1 cellular context compared by ENCODE assay signal in the genomic region with DNA sequence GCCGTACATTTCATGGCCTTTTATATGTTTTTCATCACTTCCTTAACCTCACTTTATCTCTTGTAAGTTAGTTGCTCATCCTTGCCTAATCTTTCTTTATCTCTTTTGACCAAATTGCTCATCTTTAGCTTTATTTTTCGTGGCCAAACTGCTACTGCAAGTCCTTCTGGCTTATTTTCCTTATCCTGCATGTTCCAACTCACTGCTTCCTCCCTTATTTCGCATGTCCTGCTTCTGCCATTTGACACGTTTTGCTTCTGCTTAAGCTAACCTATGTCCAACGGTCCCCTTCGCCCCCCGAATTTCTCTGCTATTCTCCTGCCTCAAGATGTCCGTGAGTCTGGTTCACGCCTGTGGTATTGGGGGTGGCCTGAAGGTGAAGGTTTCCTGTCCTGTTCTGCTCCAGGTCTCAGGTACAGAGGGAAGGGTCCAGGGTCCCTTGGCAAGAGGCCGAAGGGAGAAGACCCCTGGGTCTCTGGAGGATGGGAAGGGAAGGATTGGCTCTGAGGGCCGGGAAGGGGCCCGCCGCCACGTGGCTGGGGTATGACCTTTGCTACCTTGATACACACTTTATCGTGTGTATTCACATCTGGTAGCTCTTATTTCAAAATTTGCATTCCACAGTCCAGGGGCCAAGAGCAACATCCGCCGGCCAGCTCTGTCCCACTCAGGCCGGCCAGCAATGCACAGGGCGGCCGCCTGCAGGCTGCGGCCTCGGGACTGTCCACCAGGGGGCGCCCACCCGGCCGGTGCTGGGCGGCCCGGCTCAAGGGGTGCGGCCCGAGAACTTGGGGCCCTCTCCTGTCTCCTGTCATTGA.
TF ChIP-seq lines count a peak whose summit lies in the region.

No MANE protein-coding gene starts in this region.

TF ChIP-seq in K562, 482 proteins besides CTCF, POLR2A, EP300 and RAD21 (continued from another document and continues in another):
- no peak for TF ChIP-seq MIER1 (IDR thresholded peaks at IDR 0.05; ENCODE audit: low read depth)
- peak; percentile 6 to 64; a peak in 2 of 4 replicates for TF ChIP-seq MAZ (CRISPR knock-in tag; conservative IDR thresholded peaks at IDR 0.05 in 1 of 2, IDR thresholded peaks at IDR 0.05 in 1 of 2)
- TF ChIP-seq ZNF778 (CRISPR knock-in tag; IDR thresholded peaks at IDR 0.05): no peak
- TF ChIP-seq, protein P1, sequence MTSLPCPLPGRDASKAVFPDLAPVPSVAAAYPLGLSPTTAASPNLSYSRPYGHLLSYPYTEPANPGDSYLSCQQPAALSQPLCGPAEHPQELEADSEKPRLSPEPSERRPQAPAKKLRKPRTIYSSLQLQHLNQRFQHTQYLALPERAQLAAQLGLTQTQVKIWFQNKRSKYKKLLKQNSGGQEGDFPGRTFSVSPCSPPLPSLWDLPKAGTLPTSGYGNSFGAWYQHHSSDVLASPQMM (CRISPR knock-in tag; IDR thresholded peaks at IDR 0.05): no peak
- peak; percentile 67 for TF ChIP-seq SMAD4 (CRISPR knock-in tag; conservative IDR thresholded peaks at IDR 0.05)
- TF ChIP-seq EGR1 (conservative IDR thresholded peaks at IDR 0.05): no peak
- TF ChIP-seq MTF1 (CRISPR knock-in tag; IDR thresholded peaks at IDR 0.05; ENCODE audit: borderline replicate concordance): no peak
- no peak for TF ChIP-seq FOXA3 (CRISPR knock-in tag; conservative IDR thresholded peaks at IDR 0.05 in 1 of 2, IDR thresholded peaks at IDR 0.05 in 1 of 2)
- no peak for TF ChIP-seq ARID3A (IDR thresholded peaks at IDR 0.05; ENCODE audit: borderline replicate concordance, low read depth, low read length)
- peak; percentile 50; the same call in 1 of the 2 replicates for TF ChIP-seq BCL6 (CRISPR knock-in tag; IDR thresholded peaks at IDR 0.05)
- no peak for TF ChIP-seq HNRNPUL1 (IDR thresholded peaks at IDR 0.05; ENCODE audit: low read length)
- peak; percentile 63; the same call in 1 of the 2 replicates for TF ChIP-seq RNF2 (IDR thresholded peaks at IDR 0.05)
- TF ChIP-seq NR2F6 (CRISPR knock-in tag; IDR thresholded peaks at IDR 0.05): no peak
- TF ChIP-seq PPARD (CRISPR knock-in tag; IDR thresholded peaks at IDR 0.05): no peak
- TF ChIP-seq, protein P2, sequence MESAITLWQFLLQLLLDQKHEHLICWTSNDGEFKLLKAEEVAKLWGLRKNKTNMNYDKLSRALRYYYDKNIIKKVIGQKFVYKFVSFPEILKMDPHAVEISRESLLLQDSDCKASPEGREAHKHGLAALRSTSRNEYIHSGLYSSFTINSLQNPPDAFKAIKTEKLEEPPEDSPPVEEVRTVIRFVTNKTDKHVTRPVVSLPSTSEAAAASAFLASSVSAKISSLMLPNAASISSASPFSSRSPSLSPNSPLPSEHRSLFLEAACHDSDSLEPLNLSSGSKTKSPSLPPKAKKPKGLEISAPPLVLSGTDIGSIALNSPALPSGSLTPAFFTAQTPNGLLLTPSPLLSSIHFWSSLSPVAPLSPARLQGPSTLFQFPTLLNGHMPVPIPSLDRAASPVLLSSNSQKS (CRISPR knock-in tag; IDR thresholded peaks at IDR 0.05): no peak
- TF ChIP-seq STAG1 (CRISPR knock-in tag; IDR thresholded peaks at IDR 0.05; ENCODE audit: borderline replicate concordance): no peak
- TF ChIP-seq CBFA2T2 (conservative IDR thresholded peaks at IDR 0.05): peak; percentile 89
- TF ChIP-seq ZNF12 (CRISPR knock-in tag; IDR thresholded peaks at IDR 0.05): no peak
- no peak for TF ChIP-seq SAFB2 (IDR thresholded peaks at IDR 0.05; ENCODE audit: borderline replicate concordance, low read depth, low read length, severe bottlenecking)
- no peak for TF ChIP-seq IFI16 (CRISPR knock-in tag; IDR thresholded peaks at IDR 0.05)
- TF ChIP-seq, protein P3, sequence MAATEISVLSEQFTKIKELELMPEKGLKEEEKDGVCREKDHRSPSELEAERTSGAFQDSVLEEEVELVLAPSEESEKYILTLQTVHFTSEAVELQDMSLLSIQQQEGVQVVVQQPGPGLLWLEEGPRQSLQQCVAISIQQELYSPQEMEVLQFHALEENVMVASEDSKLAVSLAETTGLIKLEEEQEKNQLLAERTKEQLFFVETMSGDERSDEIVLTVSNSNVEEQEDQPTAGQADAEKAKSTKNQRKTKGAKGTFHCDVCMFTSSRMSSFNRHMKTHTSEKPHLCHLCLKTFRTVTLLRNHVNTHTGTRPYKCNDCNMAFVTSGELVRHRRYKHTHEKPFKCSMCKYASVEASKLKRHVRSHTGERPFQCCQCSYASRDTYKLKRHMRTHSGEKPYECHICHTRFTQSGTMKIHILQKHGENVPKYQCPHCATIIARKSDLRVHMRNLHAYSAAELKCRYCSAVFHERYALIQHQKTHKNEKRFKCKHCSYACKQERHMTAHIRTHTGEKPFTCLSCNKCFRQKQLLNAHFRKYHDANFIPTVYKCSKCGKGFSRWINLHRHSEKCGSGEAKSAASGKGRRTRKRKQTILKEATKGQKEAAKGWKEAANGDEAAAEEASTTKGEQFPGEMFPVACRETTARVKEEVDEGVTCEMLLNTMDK (IDR thresholded peaks at IDR 0.05; ENCODE audit: borderline replicate concordance, insufficient read depth, low read depth, low read length, poor library complexity, severe bottlenecking): peak; percentile 81
- TF ChIP-seq ADNP (tag; IDR thresholded peaks at IDR 0.05): peak; percentile 96
- TF ChIP-seq ZKSCAN3 (CRISPR knock-in tag; IDR thresholded peaks at IDR 0.05): no peak
- peak; percentile 75 for TF ChIP-seq JUND (IDR thresholded peaks at IDR 0.05; ENCODE audit: borderline replicate concordance, low read depth, low read length)
- no peak; the same call in 2 of the 3 replicates for TF ChIP-seq JUND (tag; IDR thresholded peaks at IDR 0.05; ENCODE audit: borderline replicate concordance, low read depth, low read length)
- TF ChIP-seq NFRKB (IDR thresholded peaks at IDR 0.05; ENCODE audit: low read depth): peak; percentile 87
- TF ChIP-seq, protein P4, sequence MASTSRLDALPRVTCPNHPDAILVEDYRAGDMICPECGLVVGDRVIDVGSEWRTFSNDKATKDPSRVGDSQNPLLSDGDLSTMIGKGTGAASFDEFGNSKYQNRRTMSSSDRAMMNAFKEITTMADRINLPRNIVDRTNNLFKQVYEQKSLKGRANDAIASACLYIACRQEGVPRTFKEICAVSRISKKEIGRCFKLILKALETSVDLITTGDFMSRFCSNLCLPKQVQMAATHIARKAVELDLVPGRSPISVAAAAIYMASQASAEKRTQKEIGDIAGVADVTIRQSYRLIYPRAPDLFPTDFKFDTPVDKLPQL (IDR thresholded peaks at IDR 0.05; ENCODE audit: extremely low read depth, insufficient read length): no peak
- TF ChIP-seq CSDE1 (IDR thresholded peaks at IDR 0.05): 0 out of 4 replicates have a peak, but pooled peaks of 1 of the 2 experiments have one; percentile 28
- TF ChIP-seq PHB2 (IDR thresholded peaks at IDR 0.05; ENCODE audit: low read depth): peak; percentile 46; the same call in 1 of the 2 replicates
- TF ChIP-seq GABPB1 (CRISPR knock-in tag; IDR thresholded peaks at IDR 0.05): no peak
- TF ChIP-seq HMGN3 (IDR thresholded peaks at IDR 0.05; ENCODE audit: borderline replicate concordance, extremely low read depth, insufficient read length, low read depth, low read length): peak; percentile 66
- TF ChIP-seq ESRRB (CRISPR knock-in tag; IDR thresholded peaks at IDR 0.05; ENCODE audit: borderline replicate concordance): no peak
- TF ChIP-seq, protein P5, sequence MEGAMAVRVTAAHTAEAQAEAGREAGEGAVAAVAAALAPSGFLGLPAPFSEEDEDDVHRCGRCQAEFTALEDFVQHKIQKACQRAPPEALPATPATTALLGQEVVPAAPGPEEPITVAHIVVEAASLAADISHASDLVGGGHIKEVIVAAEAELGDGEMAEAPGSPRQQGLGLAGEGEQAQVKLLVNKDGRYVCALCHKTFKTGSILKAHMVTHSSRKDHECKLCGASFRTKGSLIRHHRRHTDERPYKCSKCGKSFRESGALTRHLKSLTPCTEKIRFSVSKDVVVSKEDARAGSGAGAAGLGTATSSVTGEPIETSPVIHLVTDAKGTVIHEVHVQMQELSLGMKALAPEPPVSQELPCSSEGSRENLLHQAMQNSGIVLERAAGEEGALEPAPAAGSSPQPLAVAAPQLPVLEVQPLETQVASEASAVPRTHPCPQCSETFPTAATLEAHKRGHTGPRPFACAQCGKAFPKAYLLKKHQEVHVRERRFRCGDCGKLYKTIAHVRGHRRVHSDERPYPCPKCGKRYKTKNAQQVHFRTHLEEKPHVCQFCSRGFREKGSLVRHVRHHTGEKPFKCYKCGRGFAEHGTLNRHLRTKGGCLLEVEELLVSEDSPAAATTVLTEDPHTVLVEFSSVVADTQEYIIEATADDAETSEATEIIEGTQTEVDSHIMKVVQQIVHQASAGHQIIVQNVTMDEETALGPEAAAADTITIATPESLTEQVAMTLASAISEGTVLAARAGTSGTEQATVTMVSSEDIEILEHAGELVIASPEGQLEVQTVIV (CRISPR knock-in tag; IDR thresholded peaks at IDR 0.05; ENCODE audit: borderline replicate concordance): no peak
- TF ChIP-seq, protein P6, sequence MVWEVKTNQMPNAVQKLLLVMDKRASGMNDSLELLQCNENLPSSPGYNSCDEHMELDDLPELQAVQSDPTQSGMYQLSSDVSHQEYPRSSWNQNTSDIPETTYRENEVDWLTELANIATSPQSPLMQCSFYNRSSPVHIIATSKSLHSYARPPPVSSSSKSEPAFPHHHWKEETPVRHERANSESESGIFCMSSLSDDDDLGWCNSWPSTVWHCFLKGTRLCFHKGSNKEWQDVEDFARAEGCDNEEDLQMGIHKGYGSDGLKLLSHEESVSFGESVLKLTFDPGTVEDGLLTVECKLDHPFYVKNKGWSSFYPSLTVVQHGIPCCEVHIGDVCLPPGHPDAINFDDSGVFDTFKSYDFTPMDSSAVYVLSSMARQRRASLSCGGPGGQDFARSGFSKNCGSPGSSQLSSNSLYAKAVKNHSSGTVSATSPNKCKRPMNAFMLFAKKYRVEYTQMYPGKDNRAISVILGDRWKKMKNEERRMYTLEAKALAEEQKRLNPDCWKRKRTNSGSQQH (CRISPR knock-in tag; IDR thresholded peaks at IDR 0.05): no peak
- no peak for TF ChIP-seq ZBTB17 (CRISPR knock-in tag; IDR thresholded peaks at IDR 0.05)
- TF ChIP-seq ZNF253 (CRISPR knock-in tag; conservative IDR thresholded peaks at IDR 0.05): no peak
- TF ChIP-seq ZNF436 (CRISPR knock-in tag; IDR thresholded peaks at IDR 0.05): no peak
- 0 out of 2 replicates have a peak, but pooled peaks have one; percentile 6 for TF ChIP-seq ZNF766 (CRISPR knock-in tag; conservative IDR thresholded peaks at IDR 0.05)
- no peak for TF ChIP-seq BHLHE40 (IDR thresholded peaks at IDR 0.05; ENCODE audit: low read length)
- no peak for TF ChIP-seq SREBF2 (CRISPR knock-in tag; IDR thresholded peaks at IDR 0.05)
- no peak for TF ChIP-seq SFPQ (IDR thresholded peaks at IDR 0.05; ENCODE audit: low read depth, low read length)
- peak; percentile 87 to 95 for TF ChIP-seq KDM1A (IDR thresholded peaks at IDR 0.05)
- no peak; the same call in 1 of the 2 replicates for TF ChIP-seq ZNF316 (IDR thresholded peaks at IDR 0.05)
- peak; percentile 95 for TF ChIP-seq SMARCE1 (IDR thresholded peaks at IDR 0.05)
- TF ChIP-seq MTA3 (IDR thresholded peaks at IDR 0.05; ENCODE audit: borderline replicate concordance): peak; percentile 49; the same call in 1 of the 2 replicates
- TF ChIP-seq MXI1 (IDR thresholded peaks at IDR 0.05; ENCODE audit: low read depth, low read length): no peak
- TF ChIP-seq STAT6 (CRISPR knock-in tag; IDR thresholded peaks at IDR 0.05): no peak
